In genomic region chr17:20787281-20787680, GRCh38 we compare ENCODE assay signal across 5 cellular contexts.
"Had no signal": no experiment of that assay in that cellular context is flagged by ENCODE, and none has a peak within 500 bp of the region (broad histone marks: within the 10 kb centered on the region; RNA-seq: fewer than 3 reads in every experiment).

No MANE protein-coding gene starts in this region.

- ATAC-seq: GM23338 had no signal

- H3K4me3 ChIP-seq: GM23338 had no signal

- DNase-seq: H9, HCEC 1CT, KBM-7 had no signal

- H3K4me1 Mint-ChIP-seq: GM23338 had no signal

- H3K4me3 Mint-ChIP-seq: GM23338, H9, IgD-negative memory B cell had no signal

- H3K9me3 Mint-ChIP-seq: GM23338, H9 had no signal

- H3K27ac Mint-ChIP-seq: GM23338, H9, IgD-negative memory B cell had no signal

- H3K36me3 Mint-ChIP-seq: IgD-negative memory B cell had no signal

- H3K4me2 ChIP-seq: GM23338 had no signal

- H2AFZ ChIP-seq: GM23338 had no signal
